8 cellular contexts compared by ENCODE assay signal in genomic region chr9:33719581-33720374, GRCh38.
A peak's percentile ranks its signal among the peaks of the same experiment; 100 is the strongest.
DNase-seq lines count a peak whose midpoint lies in the region; ATAC-seq and TF ChIP-seq lines count a peak whose summit lies in the region.

No MANE protein-coding gene starts in this region.

- peak; percentile 35 for ATAC-seq in activated naive CD8-positive, alpha-beta T cell treated with anti-CD3 and anti-CD28 coated beads, Interleukin-2, amount 10 ng/mL, durations not matched to agents 7 days and 5 days (ENCODE audit: low read depth)
- ATAC-seq in left colon (peak; percentile 73), HG03457 (IDR thresholded peaks at IDR 0.05; ENCODE audit: unreplicated experiment) (no peak)

- H3K27me3 ChIP-seq in OCI-LY3 (ENCODE audit: low read depth, low read length) (0 out of 2 replicates have a peak, but pooled peaks cover 9% of the 10 kb centered on the region), stomach (peaks cover 0 to 18% (median 4%) of the 10 kb centered on the region in 3 donors)

- no peaks in the 10 kb centered on the region for H3K9me3 ChIP-seq in OCI-LY3 (ENCODE audit: insufficient read depth, low read length)
- no peaks in the 10 kb centered on the region for H3K9me3 ChIP-seq in stomach

- H3K27ac Mint-ChIP-seq in CD14-positive monocyte = peak overlapping the region in 4 of 7 donors; percentile 20 to 78 (median 28)
- no peak overlapping the region for H3K27ac Mint-ChIP-seq in activated naive CD8-positive, alpha-beta T cell treated with anti-CD3 and anti-CD28 coated beads, Interleukin-2, amount 10 ng/mL, durations not matched to agents 7 days and 5 days

- H3K4me1 Mint-ChIP-seq in CD14-positive monocyte = peaks cover 37% of the 10 kb centered on the region
- H3K4me1 Mint-ChIP-seq in activated naive CD8-positive, alpha-beta T cell treated with anti-CD3 and anti-CD28 coated beads, Interleukin-2, amount 10 ng/mL, durations not matched to agents 7 days and 5 days = peaks cover 2% of the 10 kb centered on the region

- no peaks in the 10 kb centered on the region for H4K20me1 ChIP-seq in OCI-LY3 (ENCODE audit: insufficient read depth, low read length)

- H3K9me3 Mint-ChIP-seq in CD14-positive monocyte = peaks cover 0 to 2% (median 0%) of the 10 kb centered on the region in 7 donors
- no peaks in the 10 kb centered on the region for H3K9me3 Mint-ChIP-seq in activated naive CD8-positive, alpha-beta T cell treated with anti-CD3 and anti-CD28 coated beads, Interleukin-2, amount 10 ng/mL, durations not matched to agents 7 days and 5 days

- no peak for TF ChIP-seq EP300 in stomach (IDR thresholded peaks at IDR 0.05)

- H3K9ac ChIP-seq in OCI-LY3 (ENCODE audit: low read length) = no peak overlapping the region

- TF ChIP-seq CTCF in CD14-positive monocyte (IDR thresholded peaks at IDR 0.05) = peak; percentile 74
- peak; percentile 42 for TF ChIP-seq CTCF in OCI-LY3 (IDR thresholded peaks at IDR 0.05; ENCODE audit: low read depth, low read length)
- TF ChIP-seq CTCF in stomach (IDR thresholded peaks at IDR 0.05) = peak in 5 of 7 experiments; percentile 8 to 45 (median 31)

- H3K4me2 ChIP-seq in OCI-LY3 (ENCODE audit: low read length) = peak overlapping the region; percentile 4

- TF ChIP-seq POLR2A in stomach (IDR thresholded peaks at IDR 0.05) = no peak

- H3K4me1 ChIP-seq in OCI-LY3 (ENCODE audit: low read length) (peaks cover 2% of the 10 kb centered on the region; the same call in 1 of the 2 replicates), stomach (peaks cover 0 to 21% (median 3%) of the 10 kb centered on the region in 4 donors)

- DNase-seq in CD14-positive monocyte (ENCODE audit: low spot score) (peak; percentile 50), H4 (ENCODE audit: low spot score) (peak; percentile 29), left colon (peak in 1 of 2 donors; percentile 32), stomach (peak; percentile 29), MV-4-11 (lab: John Stamatoyannopoulos, UW) (no peak)
- DNase-seq in activated naive CD8-positive, alpha-beta T cell treated with anti-CD3 and anti-CD28 coated beads, Interleukin-2, amount 10 ng/mL, durations not matched to agents 7 days and 5 days = peak; percentile 44

- H3K36me3 ChIP-seq in OCI-LY3 (replicated peaks; ENCODE audit: low read depth, low read length) = no peaks in the 10 kb centered on the region
- H3K36me3 ChIP-seq in stomach = no peaks in the 10 kb centered on the region

- H3K36me3 Mint-ChIP-seq in CD14-positive monocyte = no peaks in the 10 kb centered on the region
- H3K36me3 Mint-ChIP-seq in activated naive CD8-positive, alpha-beta T cell treated with anti-CD3 and anti-CD28 coated beads, Interleukin-2, amount 10 ng/mL, durations not matched to agents 7 days and 5 days = no peaks in the 10 kb centered on the region

- H3K27ac ChIP-seq in OCI-LY3 (ENCODE audit: low read length) (no peak overlapping the region), stomach (no peak overlapping the region)

- POLR2A ChIA-PET in activated naive CD8-positive, alpha-beta T cell treated with anti-CD3 and anti-CD28 coated beads, Interleukin-2, amount 10 ng/mL, durations not matched to agents 7 days and 5 days (lab: Charles Lee) = interaction anchor here (2.6 kb wide), 1 partner anchor 95 kb away, joined by 9 read pairs; no protein-coding TSS in a partner anchor

- H3K4me3 ChIP-seq in OCI-LY3 (ENCODE audit: low read length) (no peak overlapping the region), stomach (no peak overlapping the region)

- 35 to 59% (median 47%) methylated on average over 13 to 19 of the region's 19 CpGs for WGBS in stomach, 5 donors

- no peak overlapping the region; the same call in 1 of the 2 replicates for H2AFZ ChIP-seq in OCI-LY3 (ENCODE audit: low read depth, low read length)

- H3K4me3 Mint-ChIP-seq in CD14-positive monocyte = peak overlapping the region in 1 of 2 donors; percentile 16
- H3K4me3 Mint-ChIP-seq in activated naive CD8-positive, alpha-beta T cell treated with anti-CD3 and anti-CD28 coated beads, Interleukin-2, amount 10 ng/mL, durations not matched to agents 7 days and 5 days = no peak overlapping the region

- intact Hi-C loops in CD14-positive monocyte (cut with micrococcal nuclease) (loop anchor here in 1 of 2 donors (5.0 kb wide), 1 partner anchor 37 kb away; no protein-coding TSS in a partner anchor), left colon (cut with DNase I, micrococcal nuclease) (loop anchor here (5.0 to 10.0 kb wide), 2 partner anchors 95 to 97 kb away; no protein-coding TSS in a partner anchor), stomach (cut with DNase I; ENCODE audit: low total_unique reads) (loop anchor here (5.0 kb wide), 1 partner anchor 97 kb away; no protein-coding TSS in a partner anchor)

- no peaks in the 10 kb centered on the region for H3K27me3 Mint-ChIP-seq in CD14-positive monocyte (ENCODE audit: low read depth in 3 of 3)
- peaks cover 13% of the 10 kb centered on the region for H3K27me3 Mint-ChIP-seq in activated naive CD8-positive, alpha-beta T cell treated with anti-CD3 and anti-CD28 coated beads, Interleukin-2, amount 10 ng/mL, durations not matched to agents 7 days and 5 days

- H3K79me2 ChIP-seq in OCI-LY3 (ENCODE audit: low read length) = no peaks in the 10 kb centered on the region
